17 cellular contexts compared by ENCODE assay signal in genomic region chr3:167854846-167855245, GRCh38.
DNase-seq lines count a peak whose midpoint lies in the region; ATAC-seq and TF ChIP-seq lines count a peak whose summit lies in the region.
"Had no signal": no experiment of that assay in that cellular context is flagged by ENCODE, and none has a peak within 500 bp of the region (broad histone marks: within the 10 kb centered on the region; RNA-seq: fewer than 3 reads in every experiment).

No MANE protein-coding gene starts in this region.

- H3K27ac ChIP-seq in OCI-LY7 (ENCODE audit: low read depth, low read length, poor library complexity, severe bottlenecking), result no peak overlapping the region
- peak overlapping the region in 53 of 59 donors; percentile 39 to 91 (median 76) for H3K27ac ChIP-seq in dorsolateral prefrontal cortex
- H3K27ac ChIP-seq: BLaER1 had no signal

- H3K4me2 ChIP-seq in OCI-LY7 (ENCODE audit: low read length), result no peak overlapping the region
- H3K4me2 ChIP-seq: BLaER1 had no signal

- H3K4me3 ChIP-seq in OCI-LY7 (ENCODE audit: low read depth, low read length, poor library complexity, severe bottlenecking) (no peak overlapping the region), dorsolateral prefrontal cortex (no peak overlapping the region)
- H3K4me3 ChIP-seq: BLaER1 had no signal

- H3K36me3 ChIP-seq in OCI-LY7 (ENCODE audit: insufficient read depth, low read length), result no peaks in the 10 kb centered on the region
- H3K36me3 ChIP-seq: BLaER1 had no signal

- BruUV-seq in OCI-LY7 (replicated peaks; lab: Mats Ljungman, UMichigan) (no TSS peak), MCF 10A (replicated peaks; lab: Mats Ljungman, UMichigan) (no TSS peak)

- H3K9me3 ChIP-seq in OCI-LY7 (ENCODE audit: low read length), result no peaks in the 10 kb centered on the region
- H3K9me3 ChIP-seq: BLaER1 had no signal

- intact Hi-C loops in OCI-LY7 (cut with micrococcal nuclease; ENCODE audit: unreplicated experiment), result no loop called here
- intact Hi-C loops in dorsolateral prefrontal cortex (cut with DNase I), result no loop called here
- intact Hi-C loops in sciatic nerve (cut with DNase I), result no loop called here
- intact Hi-C loops in MCF 10A (cut with micrococcal nuclease), result no loop called here

- TF ChIP-seq CTCF in OCI-LY7 (conservative IDR thresholded peaks at IDR 0.05; ENCODE audit: low read length) (no peak), dorsolateral prefrontal cortex (IDR thresholded peaks at IDR 0.05 in 54 of 56, conservative IDR thresholded peaks at IDR 0.05 in 2 of 56; ENCODE audit: low read depth in 1 of 56, partially characterized antibody in 56 of 56) (no peak), MCF 10A (IDR thresholded peaks at IDR 0.05; ENCODE audit: unreplicated experiment) (no peak)

- DNase-seq in OCI-LY7 (ENCODE audit: low spot score) (no peak), dorsolateral prefrontal cortex (no peak), fibroblast of peridontal ligament (ENCODE audit: extremely low read depth) (peak; percentile 72), superior temporal gyrus (ENCODE audit: extremely low spot score) (peak; percentile 60), sciatic nerve (ENCODE audit: low spot score) (no peak), NCI-H1105 (lab: John Stamatoyannopoulos, UW) (no peak), MCF 10A (ENCODE audit: unreplicated experiment) (no peak)
- DNase-seq: 8988T; CD4-positive, alpha-beta memory T cell; DMS153; DMS79; GDM1; GOT3; H7 had no signal

- no peaks in the 10 kb centered on the region for H4K20me1 ChIP-seq in OCI-LY7 (ENCODE audit: insufficient read depth, low read length)
- H4K20me1 ChIP-seq: BLaER1 had no signal

- H3K27me3 ChIP-seq in dorsolateral prefrontal cortex, result no peaks in the 10 kb centered on the region
- H3K27me3 ChIP-seq: BLaER1 had no signal

- H3K9me3 Mint-ChIP-seq in MCF 10A (ENCODE audit: unreplicated experiment), result no peaks in the 10 kb centered on the region
- H3K9me3 Mint-ChIP-seq: CD14-positive monocyte; CD4-positive, alpha-beta memory T cell had no signal

- no peaks in the 10 kb centered on the region for H3K9me2 ChIP-seq in OCI-LY7 (ENCODE audit: insufficient read depth, low read length)

- H3K4me1 Mint-ChIP-seq in MCF 10A (ENCODE audit: insufficient read depth, unreplicated experiment), result peaks cover 6% of the 10 kb centered on the region
- H3K4me1 Mint-ChIP-seq: CD4-positive, alpha-beta memory T cell had no signal

- no peaks in the 10 kb centered on the region for H3K36me3 Mint-ChIP-seq in MCF 10A (ENCODE audit: insufficient read depth, unreplicated experiment)
- H3K36me3 Mint-ChIP-seq: CD14-positive monocyte; CD4-positive, alpha-beta memory T cell had no signal

- POLR2A ChIA-PET in OCI-LY7 (lab: Charles Lee), result interaction anchor here (1.0 to 3.5 kb wide), 7 partner anchors 10 to 233 kb away, joined by 3 to 9 read pairs (median 4); no protein-coding TSS in a partner anchor
- POLR2A ChIA-PET in MCF 10A (lab: Yijun Ruan, JAX), result interaction anchor here (0.9 to 2.1 kb wide), 3 partner anchors 11 to 120 kb away, joined by 3 to 6 read pairs (median 3); partner anchors contain the start of gene SERPINI1

- ATAC-seq in sciatic nerve (no peak), HG03439 (IDR thresholded peaks at IDR 0.05; ENCODE audit: unreplicated experiment) (no peak)

- H3K4me1 ChIP-seq in OCI-LY7 (ENCODE audit: insufficient read depth, low read length, poor library complexity, severe bottlenecking), result peaks cover 3% of the 10 kb centered on the region
- H3K4me1 ChIP-seq: BLaER1 had no signal

- no peaks in the 10 kb centered on the region for H3K79me2 ChIP-seq in OCI-LY7 (ENCODE audit: insufficient read depth, low read depth, low read length)

- no peak overlapping the region for H3K4me3 Mint-ChIP-seq in MCF 10A (ENCODE audit: unreplicated experiment)
- H3K4me3 Mint-ChIP-seq: CD14-positive monocyte; CD4-positive, alpha-beta memory T cell had no signal

- H3K27ac Mint-ChIP-seq in MCF 10A (ENCODE audit: low read depth, unreplicated experiment), result no peak overlapping the region
- H3K27ac Mint-ChIP-seq: CD14-positive monocyte; CD4-positive, alpha-beta memory T cell had no signal

- CTCF ChIA-PET in OCI-LY7 (lab: Charles Lee; ENCODE audit: unreplicated experiment) (no interaction called here), MCF 10A (lab: Yijun Ruan, JAX) (interaction anchor here (0.6 to 1.1 kb wide), 3 partner anchors 17 to 302 kb away, joined by 3 read pairs; no protein-coding TSS in a partner anchor)

- H3K27me3 Mint-ChIP-seq in MCF 10A (ENCODE audit: insufficient read depth, unreplicated experiment), result no peaks in the 10 kb centered on the region

- peak overlapping the region; percentile 26; the same call in 1 of the 2 replicates for H2AFZ ChIP-seq in OCI-LY7 (ENCODE audit: low read length)

Comparison
In these comparisons a context has a peak if more than half of its experiments do, and no peak if none do; other contexts are left out.
1. DNase-seq: peak in fibroblast of peridontal ligament (single experiment) and superior temporal gyrus (single experiment); none in OCI-LY7 (single experiment), dorsolateral prefrontal cortex (0 of 10), sciatic nerve (single experiment), NCI-H1105 (single experiment) and MCF 10A (single experiment).